ENCODE assay signal across 9 cellular contexts in the genomic region with DNA sequence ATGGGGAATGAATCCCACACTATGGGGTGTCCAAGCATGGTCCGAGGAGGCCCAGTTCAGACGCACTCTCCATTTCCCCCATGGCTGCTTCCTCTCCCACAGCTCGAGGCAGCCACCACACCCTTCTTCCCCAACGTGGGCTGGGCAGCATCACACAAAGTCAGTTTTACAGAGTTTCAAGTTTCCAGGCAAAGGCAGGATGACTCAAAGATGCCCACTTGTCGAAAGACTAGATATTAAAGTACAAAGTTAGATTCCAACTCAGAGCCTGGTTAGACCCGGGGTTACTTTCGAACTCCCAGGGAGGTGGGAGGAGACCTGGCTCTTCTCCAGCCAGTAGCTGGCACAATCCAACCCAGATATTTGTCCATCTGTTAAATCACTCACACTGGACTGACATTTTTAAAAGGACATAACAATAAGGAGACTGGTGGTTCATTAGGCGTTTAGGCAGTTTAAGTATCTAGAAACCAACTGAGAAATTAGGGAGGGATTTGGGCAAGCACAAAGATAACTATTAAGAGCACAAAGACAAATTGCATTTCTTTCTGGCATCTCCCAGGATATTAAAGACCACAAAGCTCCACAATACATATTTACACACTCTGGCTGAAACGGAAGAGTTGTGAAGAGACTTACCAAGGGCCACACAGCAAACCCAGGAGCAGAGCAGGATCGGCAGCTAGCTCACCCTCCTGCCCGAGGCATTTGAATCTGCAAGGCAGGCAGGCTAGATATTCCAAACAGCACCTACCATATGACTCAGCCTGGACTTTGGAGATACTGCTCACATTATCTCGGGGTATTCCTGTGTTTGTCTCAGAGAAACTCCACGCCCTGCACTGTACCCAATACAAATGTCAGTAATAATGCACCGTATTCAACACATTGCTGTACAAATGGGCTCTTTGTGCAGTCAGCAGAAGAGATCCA. TPM values are rescaled to one million over a fixed set of nuclear protein-coding genes. Genes with fewer than 3 reads are reported as not detected.
DNase-seq lines count a peak whose midpoint lies in the region; ATAC-seq, FAIRE-seq and TF ChIP-seq lines count a peak whose summit lies in the region.
"Had no signal": no experiment of that assay in that cellular context is flagged by ENCODE, and none has a peak within 500 bp of the region (broad histone marks: within the 10 kb centered on the region; RNA-seq: fewer than 3 reads in every experiment).

No MANE protein-coding gene starts in this region.

- peaks cover 19 to 24% of the 10 kb centered on the region in 2 donors for H3K4me1 ChIP-seq in kidney (ENCODE audit: control insufficient read depth in 1 of 2, insufficient read depth in 1 of 2, low read depth in 1 of 2, low read length in 2 of 2)
- peaks cover 6 to 33% (median 19%) of the 10 kb centered on the region in 5 donors for H3K4me1 ChIP-seq in subcutaneous abdominal adipose tissue (ENCODE audit: control insufficient read depth in 5 of 5, insufficient read depth in 5 of 5, low read length in 5 of 5)

- DNase-seq in M059J (ENCODE audit: low read depth) (peak; percentile 78), cardiac fibroblast (ENCODE audit: low read depth in 2 of 2) (peak; percentile 44 to 52), kidney (no peak)
- no peak for DNase-seq in activated T-cell treated with anti-CD3 and anti-CD28 coated beads, Interleukin-2, amount 50 U/mL, for 24 hours
- DNase-seq: activated B cell treated with CpG ODN at 0.5 μM for 24 hours had no signal

- ATAC-seq in GM19035 (IDR thresholded peaks at IDR 0.05; ENCODE audit: unreplicated experiment) (no peak), GM21515 (IDR thresholded peaks at IDR 0.05; ENCODE audit: unreplicated experiment) (no peak), HG02840 (IDR thresholded peaks at IDR 0.05; ENCODE audit: low FRiP score, unreplicated experiment) (no peak)

- H3K4me3 ChIP-seq in cardiac fibroblast (replicated peaks in 1 of 2; ENCODE audit: low read depth in 2 of 2, low read length in 2 of 2) (peak overlapping the region in 1 of 2 donors; percentile 13), kidney (ENCODE audit: low read length in 2 of 2) (peak overlapping the region; percentile 40 to 51), subcutaneous abdominal adipose tissue (ENCODE audit: low read depth in 1 of 5, low read length in 5 of 5) (peak overlapping the region in 4 of 5 donors; percentile 28 to 51 (median 43))

- no peaks in the 10 kb centered on the region for H3K27me3 ChIP-seq in subcutaneous abdominal adipose tissue (ENCODE audit: control insufficient read depth in 5 of 5, insufficient read depth in 4 of 5, low read length in 5 of 5)

- H3K27ac Mint-ChIP-seq in activated T-cell treated with anti-CD3 and anti-CD28 coated beads, Interleukin-2, amount 50 U/mL, for 24 hours = no peak overlapping the region
- H3K27ac Mint-ChIP-seq: activated B cell treated with CpG ODN at 0.5 μM for 24 hours had no signal

- H3K36me3 ChIP-seq in kidney (ENCODE audit: control insufficient read depth in 1 of 2, insufficient read depth in 2 of 2, low read length in 2 of 2) (no peaks in the 10 kb centered on the region), subcutaneous abdominal adipose tissue (ENCODE audit: control insufficient read depth in 5 of 5, insufficient read depth in 5 of 5, low read length in 5 of 5) (no peaks in the 10 kb centered on the region)

- FAIRE-seq in kidney (lab: Jason Lieb, UNC) = peak; percentile 72

- H3K9me3 ChIP-seq in kidney (ENCODE audit: control insufficient read depth in 1 of 2, low read length in 2 of 2) = no peaks in the 10 kb centered on the region
- no peaks in the 10 kb centered on the region for H3K9me3 ChIP-seq in subcutaneous abdominal adipose tissue (ENCODE audit: control insufficient read depth in 5 of 5, low read length in 5 of 5)

- H3K27ac ChIP-seq in kidney (ENCODE audit: low read depth in 2 of 2, low read length in 2 of 2) = peak overlapping the region; percentile 27 to 70
- peak overlapping the region; percentile 37 for H3K27ac ChIP-seq in subcutaneous abdominal adipose tissue (ENCODE audit: low read depth, low read length)

- H3K9ac ChIP-seq in kidney (ENCODE audit: low read length in 2 of 2) = peak overlapping the region; percentile 1 to 5
- no peak overlapping the region for H3K9ac ChIP-seq in subcutaneous abdominal adipose tissue (ENCODE audit: low read length in 5 of 5)

- TF ChIP-seq CTCF in cardiac fibroblast (IDR thresholded peaks at IDR 0.05; ENCODE audit: low read depth, low read length) = no peak
- no peak for TF ChIP-seq CTCF in kidney (IDR thresholded peaks at IDR 0.05; ENCODE audit: borderline replicate concordance, extremely low read depth, insufficient read depth)

- intact Hi-C loops in kidney (cut with DNase I) = no loop called here

- no peaks in the 10 kb centered on the region for H3K9me3 Mint-ChIP-seq in activated T-cell treated with anti-CD3 and anti-CD28 coated beads, Interleukin-2, amount 50 U/mL, for 24 hours
- H3K9me3 Mint-ChIP-seq: activated B cell treated with CpG ODN at 0.5 μM for 24 hours had no signal

- H3K27me3 Mint-ChIP-seq in activated T-cell treated with anti-CD3 and anti-CD28 coated beads, Interleukin-2, amount 50 U/mL, for 24 hours = peaks cover 3% of the 10 kb centered on the region
- H3K27me3 Mint-ChIP-seq: activated B cell treated with CpG ODN at 0.5 μM for 24 hours had no signal

- peaks cover 6% of the 10 kb centered on the region for H3K4me1 Mint-ChIP-seq in activated T-cell treated with anti-CD3 and anti-CD28 coated beads, Interleukin-2, amount 50 U/mL, for 24 hours (ENCODE audit: low read depth)

- H3K36me3 Mint-ChIP-seq in activated T-cell treated with anti-CD3 and anti-CD28 coated beads, Interleukin-2, amount 50 U/mL, for 24 hours (ENCODE audit: low read depth) = no peaks in the 10 kb centered on the region

- no peak overlapping the region for H3K4me3 Mint-ChIP-seq in activated T-cell treated with anti-CD3 and anti-CD28 coated beads, Interleukin-2, amount 50 U/mL, for 24 hours
- H3K4me3 Mint-ChIP-seq: activated B cell treated with CpG ODN at 0.5 μM for 24 hours had no signal

RNA-seq across cellular contexts. Expression of gene TMCC3, which starts 34.8 kb away (rescaled TPM):
- 0.12 and 0.54 TPM in 2 replicates for total RNA-seq in M059J (2014; rRNA removed; shearing (Covaris generic))
- total RNA-seq in kidney = 14.7 TPM
- polyA plus RNA-seq in kidney (ENCODE audit: insufficient read depth, low read depth, low replicate concordance) = 6.7 TPM

Comparison
In these comparisons a context has a peak if more than half of its experiments do, and no peak if none do; other contexts are left out.
1. DNase-seq: peak in M059J (single experiment) and cardiac fibroblast (2 of 2); none in kidney (single experiment) and activated T-cell treated with anti-CD3 and anti-CD28 coated beads, Interleukin-2, amount 50 U/mL, for 24 hours (single experiment).
2. H3K9ac ChIP-seq: peak in kidney (2 of 2); none in subcutaneous abdominal adipose tissue (0 of 5).
3. RNA of gene TMCC3, which starts 34.8 kb away (total RNA-seq): 14.7 TPM in kidney (single experiment); 0.12 to 0.54 TPM in M059J; every median in the first group is over 10 times any median in the second.